Comparison of ENCODE assay signal across 17 cellular contexts in the genomic region with DNA sequence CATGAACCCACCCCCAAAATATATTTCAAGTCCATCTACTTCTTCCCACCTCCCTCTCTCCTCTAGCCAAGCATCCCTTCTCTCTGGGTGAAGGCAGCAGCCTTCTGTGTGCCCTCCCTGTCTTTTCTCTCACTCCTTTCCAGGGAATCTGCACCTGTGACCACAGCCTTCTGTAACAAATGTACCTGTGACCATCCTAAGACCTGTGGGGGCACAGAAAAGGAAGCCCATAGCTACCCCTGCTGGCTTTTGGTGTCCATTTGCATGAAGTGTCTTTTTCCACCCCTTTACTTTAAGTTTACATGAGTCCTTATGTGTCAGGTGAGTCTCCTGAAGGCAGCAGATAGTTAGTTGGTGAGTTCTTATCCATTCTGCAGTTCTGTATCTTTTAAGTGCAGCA. TPM values are rescaled to one million over a fixed set of nuclear protein-coding genes. Genes with fewer than 3 reads are reported as not detected.
DNase-seq lines count a peak whose midpoint lies in the region; ATAC-seq and TF ChIP-seq lines count a peak whose summit lies in the region.
"Had no signal": no experiment of that assay in that cellular context is flagged by ENCODE, and none has a peak within 500 bp of the region (broad histone marks: within the 10 kb centered on the region; RNA-seq: fewer than 3 reads in every experiment).

No MANE protein-coding gene starts in this region.

- H4K20me1 ChIP-seq in H9 (ENCODE audit: control insufficient read depth, insufficient read depth, insufficient read length), result no peaks in the 10 kb centered on the region

- H2BK5ac ChIP-seq in H9 (ENCODE audit: insufficient read length, low read length) (no peak overlapping the region), mesendoderm (ENCODE audit: low read length) (no peak overlapping the region)

- no peaks in the 10 kb centered on the region; a peak in 1 of 7 replicates for H3K36me3 Mint-ChIP-seq in H9 (ENCODE audit: insufficient read depth in 1 of 3, low read depth in 3 of 3)
- H3K36me3 Mint-ChIP-seq: activated naive CD8-positive, alpha-beta T cell had no signal

- H3K14ac ChIP-seq in H9 (ENCODE audit: insufficient read depth, low read length), result no peak overlapping the region

- peaks cover 7% of the 10 kb centered on the region in 2 experiments for H3K4me1 Mint-ChIP-seq in H9

- H3K4me2 ChIP-seq in H9 (ENCODE audit: insufficient read depth, insufficient read length, low read length) (no peak overlapping the region), mesendoderm (ENCODE audit: low read length) (no peak overlapping the region)

- H3K27me3 ChIP-seq in H9 (ENCODE audit: insufficient read depth, low read length) (no peaks in the 10 kb centered on the region), WERI-Rb-1 (ENCODE audit: insufficient read depth, low read depth, severe bottlenecking) (no peaks in the 10 kb centered on the region), mesendoderm (ENCODE audit: insufficient read depth, low read length, poor library complexity) (no peaks in the 10 kb centered on the region)
- H3K27me3 ChIP-seq: upper lobe of right lung had no signal

- H3K27ac Mint-ChIP-seq in H9, result no peak overlapping the region
- H3K27ac Mint-ChIP-seq: activated naive CD8-positive, alpha-beta T cell had no signal

- H4K5ac ChIP-seq in H9 (ENCODE audit: insufficient read length, low read depth, low read length) (no peak overlapping the region), mesendoderm (ENCODE audit: low read length) (no peak overlapping the region)

- peaks cover 7% of the 10 kb centered on the region for H3K27me3 Mint-ChIP-seq in H9 (ENCODE audit: low read depth)
- H3K27me3 Mint-ChIP-seq: activated naive CD8-positive, alpha-beta T cell had no signal

- no peak overlapping the region for H2BK15ac ChIP-seq in H9 (ENCODE audit: low read depth, low read length)
- H2BK15ac ChIP-seq in mesendoderm (replicated peaks; ENCODE audit: low read depth), result no peak overlapping the region

- H3K4me3 Mint-ChIP-seq in H9, result no peak overlapping the region
- H3K4me3 Mint-ChIP-seq: activated naive CD8-positive, alpha-beta T cell had no signal

- H4K8ac ChIP-seq in H9 (replicated peaks; ENCODE audit: insufficient read length, low read depth, low read length) (no peak overlapping the region), mesendoderm (ENCODE audit: low read depth, low read length) (no peak overlapping the region)

- no peak overlapping the region for H2BK20ac ChIP-seq in H9 (ENCODE audit: low read depth, low read length, poor library complexity, severe bottlenecking)

- H3K79me1 ChIP-seq in H9 (ENCODE audit: insufficient read depth, low read depth, low read length, poor library complexity, severe bottlenecking) (no peaks in the 10 kb centered on the region), mesendoderm (ENCODE audit: low read length) (no peaks in the 10 kb centered on the region)

- H3K4me3 ChIP-seq in WERI-Rb-1 (ENCODE audit: low read depth, low read length) (no peak overlapping the region), mesendoderm (ENCODE audit: low read length) (no peak overlapping the region)
- H3K4me3 ChIP-seq: HAP-1, upper lobe of right lung had no signal

- H3K79me2 ChIP-seq in H9 (ENCODE audit: insufficient read depth, low read length) (no peaks in the 10 kb centered on the region), mesendoderm (ENCODE audit: control insufficient read depth, insufficient read depth, low read length) (no peaks in the 10 kb centered on the region)

- H2BK120ac ChIP-seq in H9 (ENCODE audit: low read depth, low read length, poor library complexity, severe bottlenecking) (no peak overlapping the region), mesendoderm (ENCODE audit: low read depth, low read length) (no peak overlapping the region)

- H3K9me3 Mint-ChIP-seq in H9, result no peaks in the 10 kb centered on the region; a peak in 1 of 5 replicates

- no peak for ATAC-seq in HG03175 (IDR thresholded peaks at IDR 0.05; ENCODE audit: unreplicated experiment)
- ATAC-seq: upper lobe of right lung had no signal

- H3K4me1 ChIP-seq in H9 (ENCODE audit: insufficient read depth, low read length) (no peaks in the 10 kb centered on the region), mesendoderm (ENCODE audit: control insufficient read depth, low read depth, low read length) (no peaks in the 10 kb centered on the region)

- H3K9me3 ChIP-seq in H9 (ENCODE audit: control insufficient read depth, low read depth, low read length), result no peaks in the 10 kb centered on the region
- H3K9me3 ChIP-seq in WERI-Rb-1 (ENCODE audit: severe bottlenecking), result no peaks in the 10 kb centered on the region
- H3K9me3 ChIP-seq: HAP-1, upper lobe of right lung had no signal

- H3K4ac ChIP-seq in H9 (ENCODE audit: low read depth, low read length), result no peak overlapping the region
- H3K4ac ChIP-seq in mesendoderm (ENCODE audit: low read depth, low read length), result no peak overlapping the region

- H3K23ac ChIP-seq in H9 (ENCODE audit: insufficient read length, low read depth, low read length) (no peak overlapping the region), mesendoderm (ENCODE audit: low read length) (no peak overlapping the region)

- no peak overlapping the region for H3T11ph ChIP-seq in H9 (ENCODE audit: low read length)

- no peak overlapping the region for H4K91ac ChIP-seq in H9 (ENCODE audit: insufficient read length, low read depth, low read length)

- no peak overlapping the region for H3K27ac ChIP-seq in H9 (ENCODE audit: insufficient read length, low read depth, low read length)
- H3K27ac ChIP-seq in WERI-Rb-1, result no peak overlapping the region
- no peak overlapping the region for H3K27ac ChIP-seq in mesendoderm (ENCODE audit: low read depth, low read length)
- H3K27ac ChIP-seq: upper lobe of right lung had no signal

- no peaks in the 10 kb centered on the region for H3K23me2 ChIP-seq in H9 (ENCODE audit: insufficient read length, low read depth, low read length, poor library complexity, severe bottlenecking)

- no peak overlapping the region for H3K56ac ChIP-seq in H9 (ENCODE audit: insufficient read length, low read depth, low read length)
- H3K56ac ChIP-seq in mesendoderm (ENCODE audit: low read length), result no peak overlapping the region

- DNase-seq in SHP77 treated with DMSO at 0.1 percent for 48 hours (lab: John Stamatoyannopoulos, UW) (peak; percentile 1), SHP77 (lab: John Stamatoyannopoulos, UW) (no peak), H9 (no peak), WERI-Rb-1 (peak; percentile 23), mesendoderm (peak; percentile 38), NCI-H1436 treated with DMSO at 0.1 percent for 48 hours (lab: John Stamatoyannopoulos, UW) (no peak), HK-2 (ENCODE audit: unreplicated experiment) (no peak)
- DNase-seq: caudate nucleus; DMS79 treated with DMSO at 0.1 percent for 48 hours; kidney; MV-4-11; NCI-H446; stimulated activated CD4-positive, alpha-beta T cell treated with anti-CD3 and anti-CD28 coated beads, Interleukin-1b, Interleukin-23, amount 100 ng/mL, for 48 hours; upper lobe of right lung had no signal

- H2AK5ac ChIP-seq in H9 (ENCODE audit: insufficient read length, low read length), result no peak overlapping the region
- no peak overlapping the region for H2AK5ac ChIP-seq in mesendoderm (ENCODE audit: low read length)

- H3K9ac ChIP-seq in H9 (ENCODE audit: extremely low read depth, insufficient read length, low read length), result no peak overlapping the region
- H3K9ac ChIP-seq in mesendoderm (ENCODE audit: low read length), result no peak overlapping the region

- TF ChIP-seq CTCF in H9 (conservative IDR thresholded peaks at IDR 0.05), result peak; percentile 44; the same call in 2 of the 3 replicates
- peak; percentile 24; the same call in 1 of the 2 replicates for TF ChIP-seq CTCF in WERI-Rb-1 (IDR thresholded peaks at IDR 0.05; ENCODE audit: low read depth, low read length)

- H2BK12ac ChIP-seq in H9 (ENCODE audit: insufficient read length, low read depth, low read length), result no peak overlapping the region

- no peak overlapping the region for H2AFZ ChIP-seq in H9 (ENCODE audit: low read length)

- H3K18ac ChIP-seq in H9 (ENCODE audit: insufficient read length, low read depth, low read length) (no peak overlapping the region), mesendoderm (ENCODE audit: low read length) (no peak overlapping the region)

- H3K36me3 ChIP-seq in WERI-Rb-1, result no peaks in the 10 kb centered on the region
- H3K36me3 ChIP-seq in mesendoderm (ENCODE audit: control insufficient read depth, insufficient read depth, low read length), result no peaks in the 10 kb centered on the region
- H3K36me3 ChIP-seq: HAP-1, upper lobe of right lung had no signal

RNA-seq across cellular contexts. Expression of gene TBXAS1, which starts 2.0 kb away (rescaled TPM):
- 0.39 and 1.4 TPM in 2 replicates for total RNA-seq in H9 (2021)
- polyA plus RNA-seq in mesendoderm (2013, experiment 1 of 2), result 2.1 TPM
- 1.7 TPM for polyA plus RNA-seq in mesendoderm (2013, experiment 2 of 2)

RNA-seq across cellular contexts. Expression of gene HIPK2, which starts 49.2 kb away (rescaled TPM):
- total RNA-seq in H9 (2021), result 19.0 and 21.9 TPM in 2 replicates
- 13.2 TPM for polyA plus RNA-seq in mesendoderm (2013, experiment 1 of 2)
- 13.5 TPM for polyA plus RNA-seq in mesendoderm (2013, experiment 2 of 2)

Comparison
In these comparisons a context has a peak if more than half of its experiments do, and no peak if none do; other contexts are left out.
1. DNase-seq: peak in SHP77 treated with DMSO at 0.1 percent for 48 hours (single experiment), WERI-Rb-1 (single experiment) and mesendoderm (single experiment); none in SHP77 (0 of 2), H9 (single experiment), NCI-H1436 treated with DMSO at 0.1 percent for 48 hours (single experiment) and HK-2 (single experiment).